Comparison of ENCODE assay signal across 8 cellular contexts in the genomic region with DNA sequence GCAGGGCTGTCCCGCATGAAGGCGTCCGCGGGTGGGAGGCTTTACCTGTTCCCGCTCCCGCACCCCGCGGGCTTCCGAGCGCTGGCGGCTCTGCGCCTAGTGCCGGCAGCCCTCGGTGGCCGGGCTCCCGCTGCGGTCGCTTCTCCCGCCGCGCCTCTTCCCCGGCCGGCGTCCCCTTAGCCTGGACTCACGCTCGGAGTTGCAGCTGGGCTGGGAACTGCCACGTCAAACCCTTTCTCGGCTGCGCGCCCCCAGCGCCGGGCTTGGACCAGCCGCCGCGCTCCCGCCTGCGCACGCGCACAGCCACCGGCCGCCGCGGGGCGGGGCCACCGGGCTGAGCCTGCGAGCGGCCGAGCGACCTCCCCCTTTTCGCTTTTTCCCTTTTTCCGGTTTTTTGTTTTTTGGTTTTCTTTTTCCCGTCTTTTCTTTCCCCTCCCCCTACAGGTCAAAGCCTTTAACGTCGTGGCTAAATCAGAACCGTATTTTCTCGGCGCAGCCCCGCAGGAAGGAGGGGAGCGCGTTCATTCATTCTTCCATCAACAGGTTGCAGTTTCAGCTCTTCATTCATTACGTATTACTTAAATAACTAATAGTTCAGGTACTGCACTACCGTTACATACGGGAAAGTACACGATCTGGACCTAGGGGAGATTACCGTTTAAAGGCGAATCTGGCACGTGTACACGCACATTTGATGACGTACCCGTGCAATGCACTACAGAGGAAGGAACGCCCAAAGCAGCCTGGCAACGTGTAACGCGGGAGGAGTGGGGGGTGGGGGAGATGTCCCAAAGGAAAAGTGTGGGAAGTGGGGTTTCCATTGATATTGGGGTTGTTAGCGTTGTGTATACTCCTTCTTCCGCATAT.
A peak's percentile ranks its signal among the peaks of the same experiment; 100 is the strongest.
DNase-seq lines count a peak whose midpoint lies in the region; ATAC-seq and TF ChIP-seq lines count a peak whose summit lies in the region.

A gene with protein sequence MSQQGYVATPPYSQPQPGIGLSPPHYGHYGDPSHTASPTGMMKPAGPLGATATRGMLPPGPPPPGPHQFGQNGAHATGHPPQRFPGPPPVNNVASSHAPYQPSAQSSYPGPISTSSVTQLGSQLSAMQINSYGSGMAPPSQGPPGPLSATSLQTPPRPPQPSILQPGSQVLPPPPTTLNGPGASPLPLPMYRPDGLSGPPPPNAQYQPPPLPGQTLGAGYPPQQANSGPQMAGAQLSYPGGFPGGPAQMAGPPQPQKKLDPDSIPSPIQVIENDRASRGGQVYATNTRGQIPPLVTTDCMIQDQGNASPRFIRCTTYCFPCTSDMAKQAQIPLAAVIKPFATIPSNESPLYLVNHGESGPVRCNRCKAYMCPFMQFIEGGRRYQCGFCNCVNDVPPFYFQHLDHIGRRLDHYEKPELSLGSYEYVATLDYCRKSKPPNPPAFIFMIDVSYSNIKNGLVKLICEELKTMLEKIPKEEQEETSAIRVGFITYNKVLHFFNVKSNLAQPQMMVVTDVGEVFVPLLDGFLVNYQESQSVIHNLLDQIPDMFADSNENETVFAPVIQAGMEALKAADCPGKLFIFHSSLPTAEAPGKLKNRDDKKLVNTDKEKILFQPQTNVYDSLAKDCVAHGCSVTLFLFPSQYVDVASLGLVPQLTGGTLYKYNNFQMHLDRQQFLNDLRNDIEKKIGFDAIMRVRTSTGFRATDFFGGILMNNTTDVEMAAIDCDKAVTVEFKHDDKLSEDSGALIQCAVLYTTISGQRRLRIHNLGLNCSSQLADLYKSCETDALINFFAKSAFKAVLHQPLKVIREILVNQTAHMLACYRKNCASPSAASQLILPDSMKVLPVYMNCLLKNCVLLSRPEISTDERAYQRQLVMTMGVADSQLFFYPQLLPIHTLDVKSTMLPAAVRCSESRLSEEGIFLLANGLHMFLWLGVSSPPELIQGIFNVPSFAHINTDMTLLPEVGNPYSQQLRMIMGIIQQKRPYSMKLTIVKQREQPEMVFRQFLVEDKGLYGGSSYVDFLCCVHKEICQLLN (minus strand): TSS at position 231 of the 867 bp plus-strand sequence. CDS start 2,430 bp downstream, outside the sequence.

- ATAC-seq in GM18861 (IDR thresholded peaks at IDR 0.05; ENCODE audit: unreplicated experiment) = peak; percentile 60
- ATAC-seq in HG03095 (IDR thresholded peaks at IDR 0.05; ENCODE audit: unreplicated experiment) = peak; percentile 70

- DNase-seq in AG04449 (ENCODE audit: low read depth, low spot score) = no peak
- DNase-seq in NCI-H2171 (lab: John Stamatoyannopoulos, UW) = peak; percentile 26
- DNase-seq in activated CD4-positive, CD25-positive, alpha-beta regulatory T cell (lab: John Stamatoyannopoulos, UW) = peak; percentile 60 to 73 (median 68)
- DNase-seq in central memory CD4-positive, alpha-beta T cell = peak; percentile 81
- DNase-seq in iris pigment epithelial cell (ENCODE audit: low read depth) = peak; percentile 80
- peak; percentile 82 for DNase-seq in stimulated activated CD4-positive, alpha-beta T cell treated with anti-CD3 and anti-CD28 coated beads, Interleukin-12 subunit alpha, Interleukin-12 subunit beta, amount 100 ng/mL, for 4 hours

- H3K4me3 ChIP-seq in AG04449 (ENCODE audit: low read depth, low read length) = peak within 1 kb of the TSS; percentile 84

- CTCF ChIA-PET in AG04449 (lab: Yijun Ruan, JAX) = interaction anchor here (0.6 to 2.3 kb wide), 7 partner anchors 11 to 140 kb away, joined by 3 to 9 read pairs (median 3); no protein-coding TSS in a partner anchor

- POLR2A ChIA-PET in AG04449 (lab: Yijun Ruan, JAX) = interaction anchor here (0.7 to 3.6 kb wide), 4 partner anchors 10 to 463 kb away, joined by 3 to 15 read pairs (median 6); a partner anchor contains a TSS

- no peak for TF ChIP-seq CTCF in AG04449 (IDR thresholded peaks at IDR 0.05; ENCODE audit: insufficient read depth, low read length, missing control alignments)
